23 cellular contexts compared by ENCODE assay signal in genomic region chr4:174389439-174389838, GRCh38.
"Had no signal": no experiment of that assay in that cellular context is flagged by ENCODE, and none has a peak within 500 bp of the region (broad histone marks: within the 10 kb centered on the region; RNA-seq: fewer than 3 reads in every experiment).

No MANE protein-coding gene starts in this region.

- H3K4me1 ChIP-seq: gastrocnemius medialis, pancreas, psoas muscle, transverse colon had no signal

- FAIRE-seq: pancreas, urothelium cell line had no signal

- H3K9me3 Mint-ChIP-seq: activated naive CD4-positive, alpha-beta T cell treated with anti-CD3 and anti-CD28 coated beads, Interleukin-2, amount 10 ng/mL, durations not matched to agents 7 days and 5 days; nephron progenitor cell; stimulated activated naive CD8-positive, alpha-beta T cell treated with anti-CD3 and anti-CD28 coated beads, Interleukin-15, Interleukin-2, amounts not matched to agents 100 ng/mL and 50 ng/mL, for 24 hours; T-helper 1 cell treated with Interleukin-12 subunit alpha and Interleukin-12 subunit beta and Interleukin-4 antibody, amounts not matched to agents 30 μg/mL and 1 μg/mL, for 36 hours had no signal

- H3K27ac Mint-ChIP-seq: memory B cell; nephron progenitor cell; stimulated activated naive CD8-positive, alpha-beta T cell treated with anti-CD3 and anti-CD28 coated beads, Interleukin-15, Interleukin-2, amounts not matched to agents 100 ng/mL and 50 ng/mL, for 24 hours; T-helper 1 cell treated with Interleukin-12 subunit alpha and Interleukin-12 subunit beta and Interleukin-4 antibody, amounts not matched to agents 30 μg/mL and 1 μg/mL, for 36 hours; WTC11 had no signal

- H3K4me3 ChIP-seq: cardiac muscle cell, esophagus muscularis mucosa, gastrocnemius medialis, pancreas, psoas muscle, right atrium auricular region, suprapubic skin, transverse colon had no signal

- H3K36me3 Mint-ChIP-seq: activated naive CD4-positive, alpha-beta T cell treated with anti-CD3 and anti-CD28 coated beads, Interleukin-2, amount 10 ng/mL, durations not matched to agents 7 days and 5 days; memory B cell; WTC11 had no signal

- H3K27me3 ChIP-seq: cardiac muscle cell, esophagus muscularis mucosa, gastrocnemius medialis, right atrium auricular region, suprapubic skin, transverse colon had no signal

- H3K36me3 ChIP-seq: cardiac muscle cell, esophagus muscularis mucosa, gastrocnemius medialis, pancreas, right atrium auricular region, suprapubic skin, transverse colon had no signal

- H3K4me3 Mint-ChIP-seq: activated naive CD4-positive, alpha-beta T cell treated with anti-CD3 and anti-CD28 coated beads, Interleukin-2, amount 10 ng/mL, durations not matched to agents 7 days and 5 days; memory B cell; nephron progenitor cell; stimulated activated naive CD8-positive, alpha-beta T cell treated with anti-CD3 and anti-CD28 coated beads, Interleukin-15, Interleukin-2, amounts not matched to agents 100 ng/mL and 50 ng/mL, for 24 hours; T-helper 1 cell treated with Interleukin-12 subunit alpha and Interleukin-12 subunit beta and Interleukin-4 antibody, amounts not matched to agents 30 μg/mL and 1 μg/mL, for 36 hours; WTC11 had no signal

- H3K27ac ChIP-seq: cardiac muscle cell, esophagus muscularis mucosa, gastrocnemius medialis, pancreas, psoas muscle, right atrium auricular region, suprapubic skin, transverse colon had no signal

- DNase-seq: activated CD4-positive, alpha-beta T cell treated with anti-CD3 and anti-CD28 coated beads, Interleukin-2, amount 50 U/mL, for 48 hours; activated CD8-positive, alpha-beta memory T cell treated with anti-CD3 and anti-CD28 coated beads, Interleukin-2, amount 50 U/mL, for 48 hours; activated effector memory CD4-positive, alpha-beta T cell treated with Interleukin-2 at 50 U/mL for 16 hours; activated naive CD4-positive, alpha-beta T cell treated with anti-CD3 and anti-CD28 coated beads, Interleukin-2, amount 10 ng/mL, durations not matched to agents 7 days and 5 days; activated T-cell treated with anti-CD3 and anti-CD28 coated beads, Interleukin-2, amount 50 U/mL, for 48 hours; amygdala; gastrocnemius medialis; hippocampal formation; nephron progenitor cell; pancreas; psoas muscle; stimulated activated CD4-positive, alpha-beta T cell treated with anti-CD3 and anti-CD28 coated beads, Interleukin-4, amount 100 ng/mL, for 4 hours; T1000; transverse colon had no signal

- H3K9me3 ChIP-seq: esophagus muscularis mucosa, gastrocnemius medialis, pancreas, psoas muscle, right atrium auricular region, suprapubic skin, transverse colon had no signal

- H3K4me1 Mint-ChIP-seq: activated naive CD4-positive, alpha-beta T cell treated with anti-CD3 and anti-CD28 coated beads, Interleukin-2, amount 10 ng/mL, durations not matched to agents 7 days and 5 days had no signal
